In the genomic region with DNA sequence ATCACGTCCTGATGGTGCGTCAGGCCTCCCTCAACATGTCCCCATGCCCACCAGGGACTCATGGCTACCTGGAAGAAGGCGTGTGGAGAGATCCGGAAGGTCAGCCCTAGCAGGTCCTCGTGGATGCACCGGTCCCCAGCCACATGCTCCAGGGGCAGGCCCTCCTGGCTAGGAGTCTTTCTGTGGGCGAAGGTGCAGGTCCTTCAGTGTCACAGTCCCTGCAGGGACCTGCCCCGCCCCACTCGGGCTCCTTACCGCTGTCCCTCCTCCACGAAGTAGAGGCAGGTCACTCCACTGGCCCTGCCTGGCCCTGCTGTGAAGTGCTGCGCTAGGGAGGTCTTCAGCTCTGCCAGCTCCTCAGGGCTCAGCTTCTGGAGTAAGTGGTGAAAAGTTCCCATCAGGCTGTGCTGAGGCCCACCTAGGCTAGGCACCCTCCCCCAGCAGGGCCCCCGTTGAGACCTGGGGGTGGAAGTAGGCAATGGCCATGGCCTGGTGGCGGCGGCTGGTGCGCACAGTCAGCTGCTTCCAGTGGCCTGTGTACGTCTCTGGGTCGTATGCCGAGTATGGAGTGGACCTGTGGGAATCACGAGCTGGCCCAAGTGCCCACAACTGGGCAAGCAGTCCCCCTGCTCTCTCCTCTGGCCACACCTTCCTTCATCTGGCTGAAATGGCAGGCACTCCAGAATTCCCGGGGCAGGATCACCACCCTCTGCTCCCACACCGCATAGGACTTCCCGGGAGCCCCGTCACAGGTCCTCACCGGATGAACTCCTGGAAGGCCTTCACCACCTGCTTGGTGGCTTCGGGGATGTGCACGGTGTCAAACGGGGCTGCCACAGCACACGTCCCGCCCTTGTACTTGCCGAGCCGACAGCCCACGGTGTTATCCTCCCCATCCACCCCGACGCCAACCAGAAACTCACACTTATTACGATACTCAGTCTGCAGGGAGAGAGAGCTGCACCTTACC, we compare ENCODE assay signal across 15 cellular contexts. TPM values are rescaled to one million over a fixed set of nuclear protein-coding genes. Genes with fewer than 3 reads are reported as not detected.
DNase-seq lines count a peak whose midpoint lies in the region; ATAC-seq, FAIRE-seq and TF ChIP-seq lines count a peak whose summit lies in the region.
"Had no signal": no experiment of that assay in that cellular context is flagged by ENCODE, and none has a peak within 500 bp of the region (broad histone marks: within the 10 kb centered on the region; RNA-seq: fewer than 3 reads in every experiment).

No MANE protein-coding gene starts in this region.

- TF ChIP-seq CTCF in WTC11 (IDR thresholded peaks at IDR 0.05) (no peak), kidney (IDR thresholded peaks at IDR 0.05; ENCODE audit: borderline replicate concordance, extremely low read depth, insufficient read depth) (no peak)

- H3K27ac Mint-ChIP-seq in activated naive CD4-positive, alpha-beta T cell treated with anti-CD3 and anti-CD28 coated beads, Interleukin-2, amount 10 ng/mL, durations not matched to agents 7 days and 5 days = peak overlapping the region; percentile 78
- peak overlapping the region; percentile 62; the same call in 1 of the 2 replicates for H3K27ac Mint-ChIP-seq in WTC11
- peak overlapping the region; percentile 60 to 93 for H3K27ac Mint-ChIP-seq in stimulated activated naive CD8-positive, alpha-beta T cell treated with anti-CD3 and anti-CD28 coated beads, Interleukin-15, amount 100 ng/mL, for 72 hours

- H3K4me1 ChIP-seq in kidney (ENCODE audit: control insufficient read depth in 1 of 2, insufficient read depth in 1 of 2, low read depth in 1 of 2, low read length in 2 of 2) = peaks cover 4 to 18% of the 10 kb centered on the region in 2 donors

- H3K4me1 Mint-ChIP-seq in activated naive CD4-positive, alpha-beta T cell treated with anti-CD3 and anti-CD28 coated beads, Interleukin-2, amount 10 ng/mL, durations not matched to agents 7 days and 5 days = peaks cover 43% of the 10 kb centered on the region
- H3K4me1 Mint-ChIP-seq in WTC11 = peaks cover 12% of the 10 kb centered on the region
- H3K4me1 Mint-ChIP-seq in stimulated activated naive CD8-positive, alpha-beta T cell treated with anti-CD3 and anti-CD28 coated beads, Interleukin-15, amount 100 ng/mL, for 72 hours = peaks cover 85% of the 10 kb centered on the region

- H3K27ac ChIP-seq in kidney (ENCODE audit: low read depth in 2 of 2, low read length in 2 of 2) = no peak overlapping the region
- H3K27ac ChIP-seq: left lung had no signal

- H3K4me3 ChIP-seq in kidney (ENCODE audit: low read length in 2 of 2) = no peak overlapping the region

- ATAC-seq in WTC11 (no peak), HG03025 (IDR thresholded peaks at IDR 0.05; ENCODE audit: low FRiP score, unreplicated experiment) (no peak)
- ATAC-seq in stimulated activated naive CD8-positive, alpha-beta T cell treated with anti-CD3 and anti-CD28 coated beads, Interleukin-15, amount 100 ng/mL, for 72 hours = no peak
- ATAC-seq: left lung had no signal

- no peaks in the 10 kb centered on the region for H3K9me3 ChIP-seq in kidney (ENCODE audit: control insufficient read depth in 1 of 2, low read length in 2 of 2)
- H3K9me3 ChIP-seq: left lung had no signal

- no peak for FAIRE-seq in kidney (lab: Jason Lieb, UNC)
- FAIRE-seq: frontal cortex had no signal

- intact Hi-C loops in kidney (cut with DNase I) = loop anchor here (10.0 kb wide), 1 partner anchor 90 kb away; a partner anchor contains a TSS

- no peaks in the 10 kb centered on the region for H3K27me3 Mint-ChIP-seq in activated naive CD4-positive, alpha-beta T cell treated with anti-CD3 and anti-CD28 coated beads, Interleukin-2, amount 10 ng/mL, durations not matched to agents 7 days and 5 days
- no peaks in the 10 kb centered on the region for H3K27me3 Mint-ChIP-seq in WTC11 (ENCODE audit: low read depth)
- H3K27me3 Mint-ChIP-seq in stimulated activated naive CD8-positive, alpha-beta T cell treated with anti-CD3 and anti-CD28 coated beads, Interleukin-15, amount 100 ng/mL, for 72 hours = no peaks in the 10 kb centered on the region

- H3K9ac ChIP-seq in kidney (ENCODE audit: low read length in 2 of 2) = no peak overlapping the region

- POLR2A ChIA-PET in WTC11 (lab: Charles Lee) = interaction anchor here (1.0 to 2.0 kb wide), 2 partner anchors 14 kb away, joined by 3 to 6 read pairs; no protein-coding TSS in a partner anchor

- H3K9me3 Mint-ChIP-seq in activated naive CD4-positive, alpha-beta T cell treated with anti-CD3 and anti-CD28 coated beads, Interleukin-2, amount 10 ng/mL, durations not matched to agents 7 days and 5 days = no peaks in the 10 kb centered on the region
- no peaks in the 10 kb centered on the region for H3K9me3 Mint-ChIP-seq in WTC11
- no peaks in the 10 kb centered on the region for H3K9me3 Mint-ChIP-seq in stimulated activated naive CD8-positive, alpha-beta T cell treated with anti-CD3 and anti-CD28 coated beads, Interleukin-15, amount 100 ng/mL, for 72 hours

- H3K36me3 Mint-ChIP-seq in activated naive CD4-positive, alpha-beta T cell treated with anti-CD3 and anti-CD28 coated beads, Interleukin-2, amount 10 ng/mL, durations not matched to agents 7 days and 5 days = peaks cover 37% of the 10 kb centered on the region
- peaks cover 32% of the 10 kb centered on the region for H3K36me3 Mint-ChIP-seq in WTC11

- peak overlapping the region; percentile 90 for H3K4me3 Mint-ChIP-seq in activated naive CD4-positive, alpha-beta T cell treated with anti-CD3 and anti-CD28 coated beads, Interleukin-2, amount 10 ng/mL, durations not matched to agents 7 days and 5 days
- H3K4me3 Mint-ChIP-seq in WTC11 = peak overlapping the region; percentile 34
- peak overlapping the region; percentile 92 to 97 for H3K4me3 Mint-ChIP-seq in stimulated activated naive CD8-positive, alpha-beta T cell treated with anti-CD3 and anti-CD28 coated beads, Interleukin-15, amount 100 ng/mL, for 72 hours

- CTCF ChIA-PET in activated naive CD4-positive, alpha-beta T cell treated with anti-CD3 and anti-CD28 coated beads, Interleukin-2, amount 10 ng/mL, durations not matched to agents 7 days and 5 days (lab: Charles Lee) = no interaction called here
- CTCF ChIA-PET in WTC11 (lab: Charles Lee) = no interaction called here

- peaks cover 5 to 23% of the 10 kb centered on the region in 2 donors for H3K36me3 ChIP-seq in kidney (ENCODE audit: control insufficient read depth in 1 of 2, insufficient read depth in 2 of 2, low read length in 2 of 2)

- no peak for DNase-seq in activated naive CD4-positive, alpha-beta T cell treated with anti-CD3 and anti-CD28 coated beads, Interleukin-2, amount 10 ng/mL, durations not matched to agents 7 days and 5 days
- DNase-seq in activated naive CD4-positive, alpha-beta T cell treated with Interleukin-2 at 50 U/mL for 16 hours = no peak
- no peak for DNase-seq in WTC11 (ENCODE audit: low spot score)
- peak; percentile 80 for DNase-seq in kidney
- no peak for DNase-seq in stimulated activated naive CD8-positive, alpha-beta T cell treated with anti-CD3 and anti-CD28 coated beads, Interleukin-15, amount 100 ng/mL, for 72 hours
- no peak for DNase-seq in GOT3 (lab: John Stamatoyannopoulos, UW)
- DNase-seq in NCI-H1694 treated with DMSO at 0.1 percent for 48 hours (lab: John Stamatoyannopoulos, UW) = no peak
- DNase-seq: activated effector memory CD4-positive, alpha-beta T cell treated with anti-CD3 and anti-CD28 coated beads, Interleukin-2, amount 50 U/mL, for 16 hours; AML-193; dermis blood vessel endothelial cell; NCI-H187; T-helper 9 cell had no signal

TF ChIP-seq in WTC11, 78 proteins besides CTCF, POLR2A, EP300 and RAD21 (continues in another document):
- TF ChIP-seq ZNF138 (CRISPR knock-in tag; conservative IDR thresholded peaks at IDR 0.05) = no peak
- TF ChIP-seq SOX15 (CRISPR knock-in tag; IDR thresholded peaks at IDR 0.05) = no peak
- 0 out of 2 replicates have a peak, but pooled peaks have one; percentile 48 for TF ChIP-seq ATF1 (CRISPR knock-in tag; IDR thresholded peaks at IDR 0.05)
- TF ChIP-seq SMAD4 (CRISPR knock-in tag; IDR thresholded peaks at IDR 0.05) = no peak
- TF ChIP-seq, protein P1, sequence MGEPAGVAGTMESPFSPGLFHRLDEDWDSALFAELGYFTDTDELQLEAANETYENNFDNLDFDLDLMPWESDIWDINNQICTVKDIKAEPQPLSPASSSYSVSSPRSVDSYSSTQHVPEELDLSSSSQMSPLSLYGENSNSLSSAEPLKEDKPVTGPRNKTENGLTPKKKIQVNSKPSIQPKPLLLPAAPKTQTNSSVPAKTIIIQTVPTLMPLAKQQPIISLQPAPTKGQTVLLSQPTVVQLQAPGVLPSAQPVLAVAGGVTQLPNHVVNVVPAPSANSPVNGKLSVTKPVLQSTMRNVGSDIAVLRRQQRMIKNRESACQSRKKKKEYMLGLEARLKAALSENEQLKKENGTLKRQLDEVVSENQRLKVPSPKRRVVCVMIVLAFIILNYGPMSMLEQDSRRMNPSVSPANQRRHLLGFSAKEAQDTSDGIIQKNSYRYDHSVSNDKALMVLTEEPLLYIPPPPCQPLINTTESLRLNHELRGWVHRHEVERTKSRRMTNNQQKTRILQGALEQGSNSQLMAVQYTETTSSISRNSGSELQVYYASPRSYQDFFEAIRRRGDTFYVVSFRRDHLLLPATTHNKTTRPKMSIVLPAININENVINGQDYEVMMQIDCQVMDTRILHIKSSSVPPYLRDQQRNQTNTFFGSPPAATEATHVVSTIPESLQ (CRISPR knock-in tag; IDR thresholded peaks at IDR 0.05) = no peak

RNA-seq across cellular contexts. Expression of a gene that starts 1.1 kb away (rescaled TPM):
- total RNA-seq in WTC11 (2021) = 379 to 443 TPM (median 400 TPM) in 3 replicates
- total RNA-seq in kidney = 67.2 TPM
- 80.5 TPM for polyA plus RNA-seq in kidney (ENCODE audit: insufficient read depth, low read depth, low replicate concordance)

RNA-seq across cellular contexts. Expression of a gene that starts 2.2 kb away (rescaled TPM):
- total RNA-seq in WTC11 (2021) = 52.0 to 68.6 TPM (median 53.7 TPM) in 3 replicates
- 50.0 TPM for total RNA-seq in kidney
- 37.3 TPM for polyA plus RNA-seq in kidney (ENCODE audit: insufficient read depth, low read depth, low replicate concordance)

RNA-seq across cellular contexts. Expression of a gene that starts 16.8 kb away (rescaled TPM):
- total RNA-seq in WTC11 (2021) = 72.3 to 79.7 TPM (median 77.6 TPM) in 3 replicates
- 57.1 TPM for total RNA-seq in kidney
- 18.8 TPM for polyA plus RNA-seq in kidney (ENCODE audit: insufficient read depth, low read depth, low replicate concordance)

RNA-seq across cellular contexts. Expression of a gene that starts 34.8 kb away (rescaled TPM):
- total RNA-seq in WTC11 (2021) (39.5 to 55.0 TPM (median 41.2 TPM) in 3 replicates), kidney (40.1 TPM)
- 12.2 TPM for polyA plus RNA-seq in kidney (ENCODE audit: insufficient read depth, low read depth, low replicate concordance)

RNA-seq across cellular contexts. Expression of a gene that starts 36.1 kb away (rescaled TPM):
- total RNA-seq in WTC11 (2021) (not detected in 3 replicates), kidney (2.8 TPM)
- polyA plus RNA-seq in kidney (ENCODE audit: insufficient read depth, low read depth, low replicate concordance) = 0.54 TPM

Comparison
In these comparisons a context has a peak if more than half of its experiments do, and no peak if none do; other contexts are left out.
1. H3K4me3 Mint-ChIP-seq: peak in every context shown above with its lines; median percentile 94 in stimulated activated naive CD8-positive, alpha-beta T cell treated with anti-CD3 and anti-CD28 coated beads, Interleukin-15, amount 100 ng/mL, for 72 hours; 90 in activated naive CD4-positive, alpha-beta T cell treated with anti-CD3 and anti-CD28 coated beads, Interleukin-2, amount 10 ng/mL, durations not matched to agents 7 days and 5 days; 34 in WTC11.